Comparison of ENCODE assay signal across 8 cellular contexts in genomic region chr2:37570773-37571570, GRCh38.
DNase-seq lines count a peak whose midpoint lies in the region; ATAC-seq and TF ChIP-seq lines count a peak whose summit lies in the region.

No MANE protein-coding gene starts in this region.

- H3K9me2 ChIP-seq in Karpas-422 (replicated peaks; ENCODE audit: insufficient read depth, low read length) = no peaks in the 10 kb centered on the region

- no peaks in the 10 kb centered on the region for H3K79me2 ChIP-seq in Karpas-422 (ENCODE audit: low read length)

- no peaks in the 10 kb centered on the region for H3K36me3 ChIP-seq in Karpas-422 (ENCODE audit: insufficient read depth, low read length)
- H3K36me3 ChIP-seq in CD4-positive, alpha-beta memory T cell (ENCODE audit: insufficient read depth, low read length) = no peaks in the 10 kb centered on the region

- H3K4me2 ChIP-seq in Karpas-422 (ENCODE audit: low read depth, low read length, poor library complexity, severe bottlenecking) = no peak overlapping the region

- POLR2A ChIA-PET in CD4-positive, alpha-beta memory T cell (lab: Charles Lee; ENCODE audit: partially characterized antibody) = interaction anchor here (2.8 kb wide), 1 partner anchor 12 kb away, joined by 13 read pairs; no protein-coding TSS in a partner anchor

- no peak overlapping the region for H2AFZ ChIP-seq in Karpas-422 (ENCODE audit: low read length)

- H3K27me3 Mint-ChIP-seq in CD4-positive, alpha-beta memory T cell = no peaks in the 10 kb centered on the region

- H3K9me3 ChIP-seq in Karpas-422 (ENCODE audit: low read length) = no peaks in the 10 kb centered on the region
- no peaks in the 10 kb centered on the region for H3K9me3 ChIP-seq in CD4-positive, alpha-beta memory T cell (ENCODE audit: control insufficient read depth in 1 of 2, low read length in 2 of 2)

- DNase-seq in Karpas-422 (peak; percentile 29), fibroblast of the conjunctiva (ENCODE audit: low read depth) (peak; percentile 56), stromal cell of bone marrow (ENCODE audit: low read depth) (peak; percentile 91), NCI-H526 treated with DMSO at 0.1 percent for 48 hours (lab: John Stamatoyannopoulos, UW) (no peak), NCI-H446 (lab: John Stamatoyannopoulos, UW) (no peak)
- no peak for DNase-seq in CD4-positive, alpha-beta memory T cell

- H3K27ac ChIP-seq in Karpas-422 (ENCODE audit: low read length) = no peak overlapping the region
- H3K27ac ChIP-seq in CD4-positive, alpha-beta memory T cell (ENCODE audit: low read depth, low read length) = no peak overlapping the region

- CTCF ChIA-PET in CD4-positive, alpha-beta memory T cell (lab: Charles Lee; ENCODE audit: partially characterized antibody) = interaction anchor here (0.6 to 2.3 kb wide), 2 partner anchors 12 to 157 kb away, joined by 7 to 8 read pairs; no protein-coding TSS in a partner anchor

- H3K4me1 Mint-ChIP-seq in CD4-positive, alpha-beta memory T cell = peaks cover 14 to 39% (median 20%) of the 10 kb centered on the region in 4 donors

- no peak overlapping the region for H3K9ac ChIP-seq in Karpas-422 (ENCODE audit: low read length)

- no peak overlapping the region for H3K4me3 ChIP-seq in Karpas-422 (ENCODE audit: low read length)
- H3K4me3 ChIP-seq in CD4-positive, alpha-beta memory T cell (ENCODE audit: low read length in 2 of 2) = no peak overlapping the region

- peak; percentile 9 for TF ChIP-seq POLR2A in GM15510 (IDR thresholded peaks at IDR 0.05; ENCODE audit: borderline replicate concordance, extremely low read depth, insufficient read length)

- intact Hi-C loops in CD4-positive, alpha-beta memory T cell (cut with micrococcal nuclease) = no loop called here

- H3K27ac Mint-ChIP-seq in CD4-positive, alpha-beta memory T cell = no peak overlapping the region

- H3K36me3 Mint-ChIP-seq in CD4-positive, alpha-beta memory T cell = no peaks in the 10 kb centered on the region

- H3K4me3 Mint-ChIP-seq in CD4-positive, alpha-beta memory T cell = no peak overlapping the region

- H4K20me1 ChIP-seq in Karpas-422 (ENCODE audit: insufficient read depth, low read depth, low read length) = no peaks in the 10 kb centered on the region

- peak; percentile 84 for ATAC-seq in GM21576 (IDR thresholded peaks at IDR 0.05; ENCODE audit: unreplicated experiment)

- H3K9me3 Mint-ChIP-seq in CD4-positive, alpha-beta memory T cell = no peaks in the 10 kb centered on the region

- peaks cover 5% of the 10 kb centered on the region; the same call in 1 of the 2 replicates for H3K4me1 ChIP-seq in Karpas-422 (ENCODE audit: low read length)
- peaks cover 11% of the 10 kb centered on the region for H3K4me1 ChIP-seq in CD4-positive, alpha-beta memory T cell (ENCODE audit: insufficient read depth, low read length)

- H3K27me3 ChIP-seq in Karpas-422 (ENCODE audit: low read length) = no peaks in the 10 kb centered on the region
- H3K27me3 ChIP-seq in CD4-positive, alpha-beta memory T cell (ENCODE audit: insufficient read depth, low read length) = no peaks in the 10 kb centered on the region

Comparison
In these comparisons a context has a peak if more than half of its experiments do, and no peak if none do; other contexts are left out.
1. DNase-seq: peak in Karpas-422 (single experiment), fibroblast of the conjunctiva (single experiment) and stromal cell of bone marrow (single experiment); none in NCI-H526 treated with DMSO at 0.1 percent for 48 hours (single experiment), NCI-H446 (0 of 2) and CD4-positive, alpha-beta memory T cell (0 of 5).